ENCODE assay signal across 8 cellular contexts in the genomic region with DNA sequence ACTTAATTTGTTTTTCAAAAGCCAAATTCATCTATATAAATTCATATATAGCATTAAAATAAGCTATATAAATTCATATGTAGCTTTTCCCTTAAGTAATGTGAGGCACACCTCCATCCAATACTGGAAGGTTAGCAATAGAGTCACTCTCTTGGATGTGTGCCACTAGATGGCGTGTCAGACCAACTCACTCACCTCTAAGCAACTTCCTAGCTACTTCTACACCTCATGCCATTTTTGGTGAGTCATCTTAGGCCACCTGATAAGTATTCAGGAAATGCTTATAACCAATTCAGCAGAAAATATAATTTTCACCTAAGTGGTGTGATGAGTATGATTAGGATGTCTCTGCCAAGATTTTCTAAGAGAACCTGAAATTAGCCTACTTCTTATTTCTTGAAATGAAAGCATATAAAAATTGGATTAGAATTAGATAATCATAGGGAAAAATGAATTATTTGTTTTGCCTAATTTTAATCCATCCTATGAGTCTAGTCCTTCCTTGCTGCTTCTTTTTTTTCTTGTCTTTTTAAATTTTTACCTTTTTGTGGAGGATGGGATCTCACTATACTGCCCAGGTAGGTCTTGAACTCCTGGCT. TPM values are rescaled to one million over a fixed set of nuclear protein-coding genes. Genes with fewer than 3 reads are reported as not detected.
A peak's percentile ranks its signal among the peaks of the same experiment; 100 is the strongest.
DNase-seq lines count a peak whose midpoint lies in the region; ATAC-seq and TF ChIP-seq lines count a peak whose summit lies in the region.

No MANE protein-coding gene starts in this region.

- DNase-seq in BE2C (peak; percentile 71), NCI-H226 (peak; percentile 90), left colon (peak; percentile 79 to 83)
- DNase-seq in activated CD4-positive, CD25-positive, alpha-beta regulatory T cell (lab: John Stamatoyannopoulos, UW): peak; percentile 19 to 64 (median 44)
- DNase-seq in central memory CD4-positive, alpha-beta T cell: peak; percentile 75
- peak; percentile 40 to 67 (median 67) for DNase-seq in stimulated activated CD4-positive, alpha-beta T cell treated with anti-CD3 and anti-CD28 coated beads, TNF-alpha, amount 100 ng/mL, for 24 hours (ENCODE audit: low read depth in 3 of 3)

- H3K36me3 ChIP-seq in BE2C: no peaks in the 10 kb centered on the region

- H3K4me1 ChIP-seq in BE2C: no peaks in the 10 kb centered on the region

- intact Hi-C loops in left colon (cut with DNase I, micrococcal nuclease): no loop called here

- H3K27me3 ChIP-seq in BE2C: no peaks in the 10 kb centered on the region

- H3K4me3 ChIP-seq in BE2C (ENCODE audit: low read depth, low read length): no peak overlapping the region

- no peaks in the 10 kb centered on the region for H3K9me3 ChIP-seq in BE2C

- ATAC-seq in GM19035 (IDR thresholded peaks at IDR 0.05; ENCODE audit: unreplicated experiment) (peak; percentile 97), HG03342 (IDR thresholded peaks at IDR 0.05; ENCODE audit: unreplicated experiment) (peak; percentile 93), left colon (peak; percentile 100)

- peak; percentile 94 for TF ChIP-seq CTCF in BE2C (IDR thresholded peaks at IDR 0.05; ENCODE audit: low read depth, low read length)

RNA-seq across cellular contexts. Expression of a gene that starts 34.4 kb away (rescaled TPM):
- 20.9 TPM for polyA plus RNA-seq in BE2C (2012; ENCODE audit: insufficient read depth, insufficient read length, low read depth)
- total RNA-seq in left colon: 10 to 100 TPM in 1 of 2 donors, 1 to 10 TPM in 1; 9.5 to 11.6 TPM
